Comparison of ENCODE assay signal across 8 cellular contexts in genomic region chr9:125239631-125240597, GRCh38. TPM values are rescaled to one million over a fixed set of nuclear protein-coding genes. Genes with fewer than 3 reads are reported as not detected.
DNase-seq lines count a peak whose midpoint lies in the region; ATAC-seq and TF ChIP-seq lines count a peak whose summit lies in the region.

No MANE protein-coding gene starts in this region.

- H3K9me3 ChIP-seq in Caco-2 (no peaks in the 10 kb centered on the region), esophagus squamous epithelium (no peaks in the 10 kb centered on the region), parathyroid adenoma (ENCODE audit: control insufficient read depth, low read length) (no peaks in the 10 kb centered on the region)

- TF ChIP-seq CTCF in Caco-2 (IDR thresholded peaks at IDR 0.05; ENCODE audit: insufficient read depth in 1 of 2, low read depth in 1 of 2, low read length in 1 of 2, severe bottlenecking in 1 of 2, unreplicated experiment in 1 of 2) (no peak), RWPE1 (conservative IDR thresholded peaks at IDR 0.05; ENCODE audit: low read depth) (no peak), esophagus squamous epithelium (IDR thresholded peaks at IDR 0.05) (no peak), parathyroid adenoma (IDR thresholded peaks at IDR 0.05) (no peak)

- no peaks in the 10 kb centered on the region; the same call in 1 of the 2 replicates for H3K36me3 ChIP-seq in Caco-2 (ENCODE audit: control insufficient read depth, insufficient read depth, low read length)
- H3K36me3 ChIP-seq in esophagus squamous epithelium, result peaks cover 28 to 49% (median 45%) of the 10 kb centered on the region in 3 donors
- H3K36me3 ChIP-seq in parathyroid adenoma (ENCODE audit: control insufficient read depth, insufficient read depth, low read length), result no peaks in the 10 kb centered on the region

- intact Hi-C loops in Caco-2 (cut with micrococcal nuclease; ENCODE audit: unreplicated experiment), result loop anchor here (2.0 to 10.0 kb wide), 2 partner anchors 39 to 375 kb away; partner anchors contain the start of genes ARPC5L, RABEPK and RPL35
- intact Hi-C loops in esophagus squamous epithelium (cut with DNase I), result no loop called here

- H3K27me3 Mint-ChIP-seq in Caco-2 (ENCODE audit: insufficient read depth, unreplicated experiment), result no peaks in the 10 kb centered on the region

- DNase-seq in Caco-2, result no peak
- DNase-seq in RWPE1 (ENCODE audit: low spot score), result no peak
- no peak for DNase-seq in esophagus squamous epithelium (lab: John Stamatoyannopoulos, UW)
- DNase-seq in stimulated activated CD4-positive, alpha-beta T cell treated with anti-CD3 and anti-CD28 coated beads, Interleukin-4, amount 100 ng/mL, for 1 hour, result no peak
- no peak for DNase-seq in NCI-H1092 (lab: John Stamatoyannopoulos, UW)

- H3K4me3 ChIP-seq in Caco-2 (ENCODE audit: low read depth, low read length), result peak overlapping the region; percentile 95
- peak overlapping the region; percentile 84 to 99 (median 92) for H3K4me3 ChIP-seq in esophagus squamous epithelium
- peak overlapping the region; percentile 75 for H3K4me3 ChIP-seq in parathyroid adenoma (ENCODE audit: low read depth, low read length)

- TF ChIP-seq POLR2A in esophagus squamous epithelium (IDR thresholded peaks at IDR 0.05), result no peak

- H2AFZ ChIP-seq in parathyroid adenoma, result no peak overlapping the region

- H3K79me2 ChIP-seq in parathyroid adenoma, result peaks cover 16% of the 10 kb centered on the region

- H3K4me3 Mint-ChIP-seq in Caco-2 (ENCODE audit: unreplicated experiment), result peak overlapping the region; percentile 93

- peak overlapping the region; percentile 85 for H3K4me2 ChIP-seq in parathyroid adenoma (ENCODE audit: low read length)

- POLR2A ChIA-PET in Caco-2 (lab: Charles Lee) (interaction anchor here (0.6 to 1.7 kb wide), 4 partner anchors 8 to 54 kb away, joined by 3 to 14 read pairs (median 10); no protein-coding TSS in a partner anchor), RWPE1 (lab: Yijun Ruan, JAX; ENCODE audit: low non-redundant PET) (no interaction called here)

- CTCF ChIA-PET in Caco-2 (lab: Charles Lee), result interaction anchor here (2.2 kb wide), 1 partner anchor 39 kb away, joined by 7 read pairs; the partner anchor contains the start of gene RABEPK
- CTCF ChIA-PET in RWPE1 (lab: Yijun Ruan, JAX), result no interaction called here

- H3K27ac ChIP-seq in RWPE1 (peak overlapping the region; percentile 91), esophagus squamous epithelium (peak overlapping the region; percentile 93 to 97 (median 95)), parathyroid adenoma (peak overlapping the region; percentile 98)

- H3K27me3 ChIP-seq in Caco-2 (replicated peaks; ENCODE audit: control insufficient read depth, insufficient read depth, low read length) (no peaks in the 10 kb centered on the region), esophagus squamous epithelium (no peaks in the 10 kb centered on the region), parathyroid adenoma (ENCODE audit: control insufficient read depth, insufficient read depth, low read length) (no peaks in the 10 kb centered on the region)

- peak overlapping the region; percentile 90 for H3K27ac Mint-ChIP-seq in Caco-2 (ENCODE audit: unreplicated experiment)

- no TSS peak for BruUV-seq in Caco-2 (replicated peaks; lab: Mats Ljungman, UMichigan)

- no peak overlapping the region for H3K9ac ChIP-seq in parathyroid adenoma

- peaks cover 25% of the 10 kb centered on the region for H3K4me1 Mint-ChIP-seq in Caco-2 (ENCODE audit: low read depth, unreplicated experiment)

- H3K36me3 Mint-ChIP-seq in Caco-2 (ENCODE audit: insufficient read depth, unreplicated experiment), result peaks cover 76% of the 10 kb centered on the region

- H3K9me3 Mint-ChIP-seq in Caco-2 (ENCODE audit: unreplicated experiment), result no peaks in the 10 kb centered on the region

- WGBS in esophagus squamous epithelium, 2 donors, result 10 to 18% methylated on average over 8 of the region's 8 CpGs

- ATAC-seq in HG02588 (IDR thresholded peaks at IDR 0.05; ENCODE audit: unreplicated experiment) (no peak), GM21367 (IDR thresholded peaks at IDR 0.05; ENCODE audit: unreplicated experiment) (no peak)

- peaks cover 30% of the 10 kb centered on the region for H3K4me1 ChIP-seq in Caco-2
- peaks cover 21 to 74% (median 46%) of the 10 kb centered on the region in 3 donors for H3K4me1 ChIP-seq in esophagus squamous epithelium
- peaks cover 16% of the 10 kb centered on the region for H3K4me1 ChIP-seq in parathyroid adenoma

RNA-seq across cellular contexts. Expression of gene HSPA5, which starts 1.2 kb away (rescaled TPM):
- total RNA-seq in Caco-2 (2022) (287 and 288 TPM in 2 replicates), esophagus squamous epithelium (100 to 1,000 TPM in 2 of 4 donors, 10 to 100 TPM in 2; 84.1 to 178 (median 132) TPM)

RNA-seq across cellular contexts. Expression of gene GAPVD1, which starts 21.7 kb away (rescaled TPM):
- total RNA-seq in Caco-2 (2022), result 66.2 TPM in 2 replicates
- total RNA-seq in esophagus squamous epithelium, result 10 to 100 TPM; 34.8 to 65.4 (median 44.1) TPM

RNA-seq across cellular contexts. Expression of gene RABEPK, which starts 39.6 kb away (rescaled TPM):
- total RNA-seq in Caco-2 (2022) (28.1 and 28.4 TPM in 2 replicates), esophagus squamous epithelium (10 to 100 TPM; 12.5 to 23.0 (median 15.0) TPM)

RNA-seq across cellular contexts. Expression of gene PPP6C, which starts 50.3 kb away (rescaled TPM):
- total RNA-seq in Caco-2 (2022) (37.4 and 41.2 TPM in 2 replicates), esophagus squamous epithelium (10 to 100 TPM; 18.0 to 31.3 (median 26.6) TPM)
